In the genomic region with DNA sequence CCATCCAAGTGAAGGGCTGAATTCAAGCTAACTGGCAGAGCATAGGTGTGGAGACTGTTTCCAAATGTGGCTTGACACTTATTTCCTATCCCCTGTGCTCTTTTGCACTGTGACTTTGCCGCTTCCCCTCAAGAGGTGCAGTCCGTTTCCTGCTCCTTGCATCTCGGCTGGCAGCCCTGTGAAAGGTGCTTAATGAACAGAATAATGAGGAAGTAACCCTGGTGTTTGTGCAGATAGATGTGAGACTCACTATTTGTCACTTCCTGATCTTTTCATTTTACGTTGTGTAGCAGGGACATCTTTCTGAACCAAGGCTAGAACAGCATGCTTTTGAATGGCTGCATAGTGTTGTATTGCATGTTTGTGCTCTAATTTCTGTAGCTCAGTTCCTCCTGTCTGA, we compare ENCODE assay signal across 10 cellular contexts.
DNase-seq lines count a peak whose midpoint lies in the region; ATAC-seq, FAIRE-seq and TF ChIP-seq lines count a peak whose summit lies in the region.
"Had no signal": no experiment of that assay in that cellular context is flagged by ENCODE, and none has a peak within 500 bp of the region (broad histone marks: within the 10 kb centered on the region; RNA-seq: fewer than 3 reads in every experiment).

No MANE protein-coding gene starts in this region.

- H3K36me3 Mint-ChIP-seq in IgD-negative memory B cell: peaks cover 6% of the 10 kb centered on the region
- peaks cover 100% of the 10 kb centered on the region for H3K36me3 Mint-ChIP-seq in activated T-helper 17 cell treated with anti-CD3 and anti-CD28 coated beads, Interleukin-2, amount 50 U/mL, for 72 hours (ENCODE audit: low read depth)

- H3K27ac ChIP-seq in A673 (ENCODE audit: low read depth, low read length, poor library complexity, severe bottlenecking) (peak overlapping the region; percentile 28), kidney (ENCODE audit: low read depth in 2 of 2, low read length in 2 of 2) (no peak overlapping the region)
- H3K27ac ChIP-seq: C4-2B had no signal

- POLR2A ChIA-PET in A673 (lab: Charles Lee; ENCODE audit: low non-redundant PET): no interaction called here

- no TSS peak for BruUV-seq in A673 (replicated peaks; lab: Mats Ljungman, UMichigan)

- no peaks in the 10 kb centered on the region for H3K27me3 Mint-ChIP-seq in IgD-negative memory B cell
- H3K27me3 Mint-ChIP-seq in activated T-helper 17 cell treated with anti-CD3 and anti-CD28 coated beads, Interleukin-2, amount 50 U/mL, for 72 hours: no peaks in the 10 kb centered on the region

- H3K27me3 ChIP-seq in A673 (replicated peaks; ENCODE audit: insufficient read depth, low read depth, low read length, poor library complexity): no peaks in the 10 kb centered on the region

- H3K4me1 Mint-ChIP-seq in IgD-negative memory B cell: peaks cover 8 to 15% (median 14%) of the 10 kb centered on the region in 3 donors
- H3K4me1 Mint-ChIP-seq in activated T-helper 17 cell treated with anti-CD3 and anti-CD28 coated beads, Interleukin-2, amount 50 U/mL, for 72 hours: peaks cover 23% of the 10 kb centered on the region

- H3K36me3 ChIP-seq in A673 (ENCODE audit: insufficient read depth, low read length, poor library complexity, severe bottlenecking): peaks cover 77% of the 10 kb centered on the region
- H3K36me3 ChIP-seq in kidney (ENCODE audit: control insufficient read depth in 1 of 2, insufficient read depth in 2 of 2, low read length in 2 of 2): peaks cover 23 to 28% of the 10 kb centered on the region in 2 donors

- H3K9me3 Mint-ChIP-seq in IgD-negative memory B cell: no peaks in the 10 kb centered on the region
- no peaks in the 10 kb centered on the region for H3K9me3 Mint-ChIP-seq in activated T-helper 17 cell treated with anti-CD3 and anti-CD28 coated beads, Interleukin-2, amount 50 U/mL, for 72 hours

- DNase-seq in A673 (ENCODE audit: low spot score) (no peak), NK-92 (lab: John Stamatoyannopoulos, UW; ENCODE audit: unreplicated experiment) (no peak), kidney (no peak), middle frontal gyrus (ENCODE audit: extremely low spot score, low spot score) (no peak)
- DNase-seq: stimulated activated CD4-positive, alpha-beta T cell treated with anti-CD3 and anti-CD28 coated beads, Interleukin-4, amount 100 ng/mL, for 24 hours had no signal

- no peaks in the 10 kb centered on the region for H3K9me3 ChIP-seq in A673 (ENCODE audit: low read depth, low read length, poor library complexity, severe bottlenecking)
- no peaks in the 10 kb centered on the region for H3K9me3 ChIP-seq in kidney (ENCODE audit: control insufficient read depth in 1 of 2, low read length in 2 of 2)

- peak overlapping the region; percentile 5 to 81 (median 28) for H3K27ac Mint-ChIP-seq in IgD-negative memory B cell
- H3K27ac Mint-ChIP-seq in activated T-helper 17 cell treated with anti-CD3 and anti-CD28 coated beads, Interleukin-2, amount 50 U/mL, for 72 hours: no peak overlapping the region

- intact Hi-C loops in A673 (cut with micrococcal nuclease; ENCODE audit: unreplicated experiment): no loop called here
- intact Hi-C loops in kidney (cut with DNase I): no loop called here

- CTCF ChIA-PET in A673 (lab: Charles Lee): no interaction called here

- H3K4me3 Mint-ChIP-seq in IgD-negative memory B cell: peak overlapping the region in 3 of 4 donors; percentile 23 to 81 (median 77)
- no peak overlapping the region for H3K4me3 Mint-ChIP-seq in activated T-helper 17 cell treated with anti-CD3 and anti-CD28 coated beads, Interleukin-2, amount 50 U/mL, for 72 hours

- FAIRE-seq in kidney (lab: Jason Lieb, UNC): no peak

- H3K4me3 ChIP-seq in A673 (ENCODE audit: low read depth, low read length, poor library complexity, severe bottlenecking) (no peak overlapping the region), kidney (ENCODE audit: low read length in 2 of 2) (no peak overlapping the region)

- H3K4me1 ChIP-seq in A673 (ENCODE audit: insufficient read depth, low read length, poor library complexity, severe bottlenecking): no peaks in the 10 kb centered on the region
- H3K4me1 ChIP-seq in kidney (ENCODE audit: control insufficient read depth in 1 of 2, insufficient read depth in 1 of 2, low read depth in 1 of 2, low read length in 2 of 2): no peaks in the 10 kb centered on the region

- no peak for TF ChIP-seq CTCF in A673 (conservative IDR thresholded peaks at IDR 0.05; ENCODE audit: low read depth, low read length)
- TF ChIP-seq CTCF in kidney (IDR thresholded peaks at IDR 0.05; ENCODE audit: borderline replicate concordance, extremely low read depth, insufficient read depth): no peak

- H3K9ac ChIP-seq in kidney (ENCODE audit: low read length in 2 of 2): no peak overlapping the region

- ATAC-seq in GM18519 (IDR thresholded peaks at IDR 0.05; ENCODE audit: low FRiP score, unreplicated experiment) (peak; percentile 56), HG02840 (IDR thresholded peaks at IDR 0.05; ENCODE audit: low FRiP score, unreplicated experiment) (no peak)
- ATAC-seq in activated T-helper 17 cell treated with anti-CD3 and anti-CD28 coated beads, Interleukin-2, amount 50 U/mL, for 72 hours (replicated peaks): peak; percentile 31
